ENCODE assay signal across 18 cellular contexts in the genomic region with DNA sequence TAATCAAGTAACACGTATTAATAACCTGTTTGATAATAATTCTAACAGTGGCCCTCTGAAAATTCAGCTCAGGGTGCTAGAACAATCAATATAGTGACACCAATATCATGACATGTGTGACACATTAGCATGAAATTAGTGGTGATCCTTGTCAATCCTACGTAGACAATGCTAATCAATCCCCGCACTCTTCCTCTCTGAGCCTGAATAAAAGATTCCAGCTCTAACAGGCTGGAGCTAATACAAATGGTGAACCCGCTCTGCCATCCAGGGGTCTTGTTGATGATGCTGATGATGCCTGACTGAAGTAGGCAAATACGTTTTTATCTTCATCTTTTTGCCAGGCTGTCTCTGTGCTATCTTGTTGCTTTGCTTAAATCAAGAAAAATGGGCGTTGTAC.
DNase-seq lines count a peak whose midpoint lies in the region; ATAC-seq, FAIRE-seq and TF ChIP-seq lines count a peak whose summit lies in the region.
"Had no signal": no experiment of that assay in that cellular context is flagged by ENCODE, and none has a peak within 500 bp of the region (broad histone marks: within the 10 kb centered on the region; RNA-seq: fewer than 3 reads in every experiment).

No MANE protein-coding gene starts in this region.

- peak overlapping the region; percentile 33 for H3K4me2 ChIP-seq in astrocyte (ENCODE audit: low read length)
- no peak overlapping the region for H3K4me2 ChIP-seq in fibroblast of lung (ENCODE audit: extremely low read depth, insufficient read depth, low read length)
- H3K4me2 ChIP-seq in mesendoderm (ENCODE audit: low read length) = no peak overlapping the region
- H3K4me2 ChIP-seq: KMS-11 had no signal

- POLR2A ChIA-PET in HEK293 (lab: Yijun Ruan, JAX) (no interaction called here), T-cell (lab: Charles Lee) (no interaction called here)

- H3K27ac Mint-ChIP-seq in astrocyte (ENCODE audit: unreplicated experiment) (no peak overlapping the region), T-cell (no peak overlapping the region)
- H3K27ac Mint-ChIP-seq in stimulated activated naive CD8-positive, alpha-beta T cell treated with anti-CD3 and anti-CD28 coated beads, Interleukin-15, amount 100 ng/mL, for 72 hours = no peak overlapping the region

- H3K27me3 Mint-ChIP-seq in astrocyte (ENCODE audit: low read depth, unreplicated experiment) (no peaks in the 10 kb centered on the region), T-cell (no peaks in the 10 kb centered on the region)
- H3K27me3 Mint-ChIP-seq in stimulated activated naive CD8-positive, alpha-beta T cell treated with anti-CD3 and anti-CD28 coated beads, Interleukin-15, amount 100 ng/mL, for 72 hours = no peaks in the 10 kb centered on the region

- H3K23ac ChIP-seq in mesendoderm (ENCODE audit: low read length) = no peak overlapping the region

- ATAC-seq in T-cell (replicated peaks in 1 of 4) = no peak
- no peak for ATAC-seq in stimulated activated naive CD8-positive, alpha-beta T cell treated with anti-CD3 and anti-CD28 coated beads, Interleukin-15, amount 100 ng/mL, for 72 hours

- CTCF ChIA-PET in HEK293 (lab: Yijun Ruan, JAX) (no interaction called here), T-cell (lab: Charles Lee) (no interaction called here)

- DNase-seq in astrocyte (ENCODE audit: low read depth) (no peak), fibroblast of lung (ENCODE audit: low read depth in 2 of 2) (no peak), T-cell (no peak), H7 (no peak), mesendoderm (no peak)
- no peak for DNase-seq in stimulated activated naive CD8-positive, alpha-beta T cell treated with anti-CD3 and anti-CD28 coated beads, Interleukin-15, amount 100 ng/mL, for 72 hours
- DNase-seq: BE2C, DMS79, NCI-H1694 treated with DMSO at 0.1 percent for 48 hours, NCI-H2081 treated with DMSO at 0.1 percent for 48 hours, NCI-H446, NCI-H526, OCI-M1, SHP77 had no signal

- H4K20me1 ChIP-seq in astrocyte (ENCODE audit: insufficient read depth, low read length) (no peaks in the 10 kb centered on the region), fibroblast of lung (ENCODE audit: control insufficient read depth, extremely low read depth, insufficient read depth, low read length) (no peaks in the 10 kb centered on the region)

- H3K36me3 ChIP-seq in ACC112 (ENCODE audit: insufficient read depth, low read length) (peaks cover 5% of the 10 kb centered on the region; the same call in 1 of the 2 replicates), HEK293 (ENCODE audit: control insufficient read depth in 2 of 2, insufficient read depth in 1 of 2, low read length in 2 of 2) (no peaks in the 10 kb centered on the region), astrocyte (ENCODE audit: insufficient read depth, low read length) (no peaks in the 10 kb centered on the region), fibroblast of lung (ENCODE audit: control insufficient read depth, insufficient read depth, low read length) (no peaks in the 10 kb centered on the region), H7 (replicated peaks; ENCODE audit: control insufficient read depth, insufficient read depth, low read length) (no peaks in the 10 kb centered on the region), mesendoderm (ENCODE audit: control insufficient read depth, insufficient read depth, low read length) (no peaks in the 10 kb centered on the region)
- H3K36me3 ChIP-seq: BE2C had no signal

- no peak for TF ChIP-seq CTCF in HEK293 (tag by site-specific recombination; IDR thresholded peaks at IDR 0.05)
- no peak for TF ChIP-seq CTCF in astrocyte (IDR thresholded peaks at IDR 0.05; ENCODE audit: insufficient read depth, low read depth, low read length)
- no peak for TF ChIP-seq CTCF in fibroblast of lung (conservative IDR thresholded peaks at IDR 0.05 in 1 of 2, IDR thresholded peaks at IDR 0.05 in 1 of 2; ENCODE audit: low read depth in 1 of 2, low read length in 2 of 2)

- H2AFZ ChIP-seq in ACC112 (ENCODE audit: low read length, unreplicated experiment) (no peak overlapping the region), astrocyte (ENCODE audit: low read depth, low read length) (no peak overlapping the region), fibroblast of lung (ENCODE audit: low read length) (no peak overlapping the region)

- no CpG with 5 or more reads among the region's 6 CpGs for WGBS in mesendoderm (ENCODE audit: extremely low coverage, insufficient coverage, low lambda C conversion rate)

- H3K4me3 Mint-ChIP-seq in astrocyte (ENCODE audit: unreplicated experiment) (no peak overlapping the region), T-cell (no peak overlapping the region)
- no peak overlapping the region for H3K4me3 Mint-ChIP-seq in stimulated activated naive CD8-positive, alpha-beta T cell treated with anti-CD3 and anti-CD28 coated beads, Interleukin-15, amount 100 ng/mL, for 72 hours

- no peak overlapping the region for H4K8ac ChIP-seq in mesendoderm (ENCODE audit: low read depth, low read length)

- no peak overlapping the region for H4K5ac ChIP-seq in mesendoderm (ENCODE audit: low read length)

- H3K18ac ChIP-seq in mesendoderm (ENCODE audit: low read length) = no peak overlapping the region

- no peak overlapping the region for H2AK5ac ChIP-seq in mesendoderm (ENCODE audit: low read length)

- H3K4ac ChIP-seq in mesendoderm (ENCODE audit: low read depth, low read length) = no peak overlapping the region

- H3K36me3 Mint-ChIP-seq in astrocyte (ENCODE audit: low read depth, unreplicated experiment) = no peaks in the 10 kb centered on the region
- H3K36me3 Mint-ChIP-seq in T-cell = no peaks in the 10 kb centered on the region

- H3K27ac ChIP-seq in ACC112 (ENCODE audit: low read depth, low read length) (peak overlapping the region; percentile 88), HEK293 (ENCODE audit: extremely low read depth, low read depth, low read length) (no peak overlapping the region), astrocyte (ENCODE audit: low read depth, low read length) (peak overlapping the region; percentile 74), fibroblast of lung (ENCODE audit: insufficient read depth, low read length) (peak overlapping the region; percentile 66), mesendoderm (ENCODE audit: low read depth, low read length) (no peak overlapping the region)
- H3K27ac ChIP-seq: KMS-11, SK-N-MC had no signal

- H3K4me1 Mint-ChIP-seq in astrocyte (ENCODE audit: low read depth, unreplicated experiment) = peaks cover 24% of the 10 kb centered on the region
- no peaks in the 10 kb centered on the region for H3K4me1 Mint-ChIP-seq in T-cell
- H3K4me1 Mint-ChIP-seq in stimulated activated naive CD8-positive, alpha-beta T cell treated with anti-CD3 and anti-CD28 coated beads, Interleukin-15, amount 100 ng/mL, for 72 hours = no peaks in the 10 kb centered on the region

- no peak overlapping the region for H2BK120ac ChIP-seq in mesendoderm (ENCODE audit: low read depth, low read length)

- H3K79me2 ChIP-seq in ACC112 (ENCODE audit: control insufficient read depth, insufficient read depth, low read length, unreplicated experiment) (no peaks in the 10 kb centered on the region), astrocyte (ENCODE audit: insufficient read depth, low read length) (peaks cover 12% of the 10 kb centered on the region), fibroblast of lung (ENCODE audit: control insufficient read depth, insufficient read depth, low read length) (no peaks in the 10 kb centered on the region), mesendoderm (ENCODE audit: control insufficient read depth, insufficient read depth, low read length) (peaks cover 3% of the 10 kb centered on the region)

- no peaks in the 10 kb centered on the region for H3K27me3 ChIP-seq in ACC112 (ENCODE audit: insufficient read depth, low read length)
- H3K27me3 ChIP-seq in astrocyte (ENCODE audit: insufficient read depth, low read length) = no peaks in the 10 kb centered on the region
- H3K27me3 ChIP-seq in fibroblast of lung (ENCODE audit: control insufficient read depth, insufficient read depth, low read length) = no peaks in the 10 kb centered on the region
- no peaks in the 10 kb centered on the region for H3K27me3 ChIP-seq in H7 (ENCODE audit: control insufficient read depth, insufficient read depth, low read length)
- H3K27me3 ChIP-seq in mesendoderm (ENCODE audit: insufficient read depth, low read length, poor library complexity) = no peaks in the 10 kb centered on the region
- H3K27me3 ChIP-seq: BE2C had no signal

- H3K56ac ChIP-seq in mesendoderm (ENCODE audit: low read length) = no peak overlapping the region

- H3K9me3 Mint-ChIP-seq in astrocyte (ENCODE audit: unreplicated experiment) = no peaks in the 10 kb centered on the region
- peaks cover 0 to 11% (median 0%) of the 10 kb centered on the region in 3 donors for H3K9me3 Mint-ChIP-seq in T-cell
- H3K9me3 Mint-ChIP-seq in stimulated activated naive CD8-positive, alpha-beta T cell treated with anti-CD3 and anti-CD28 coated beads, Interleukin-15, amount 100 ng/mL, for 72 hours = peaks cover 0 to under 1% of the 10 kb centered on the region in 2 donors

- FAIRE-seq in astrocyte (lab: Jason Lieb, UNC) = no peak

- H3K9ac ChIP-seq in astrocyte (ENCODE audit: low read length) (peak overlapping the region; percentile 23), fibroblast of lung (ENCODE audit: insufficient read depth, low read length) (no peak overlapping the region), mesendoderm (ENCODE audit: low read length) (no peak overlapping the region)
- H3K9ac ChIP-seq: KMS-11 had no signal

- H2BK5ac ChIP-seq in mesendoderm (ENCODE audit: low read length) = no peak overlapping the region

- no peak overlapping the region for H2BK15ac ChIP-seq in mesendoderm (replicated peaks; ENCODE audit: low read depth)

- H3K4me3 ChIP-seq in ACC112 (ENCODE audit: low read depth, low read length) (peak overlapping the region; percentile 36; the same call in 1 of the 2 replicates), HEK293 (ENCODE audit: low read depth, low read length) (no peak overlapping the region), astrocyte (ENCODE audit: insufficient read depth, low read depth, low read length) (no peak overlapping the region), fibroblast of lung (replicated peaks in 1 of 4; ENCODE audit: control extremely low read depth in 1 of 4, insufficient read depth in 1 of 4, low read depth in 3 of 4, low read length in 4 of 4) (no peak overlapping the region), H7 (ENCODE audit: insufficient read depth, low read depth, low read length) (no peak overlapping the region), mesendoderm (ENCODE audit: low read length) (no peak overlapping the region)
- H3K4me3 ChIP-seq: SK-N-MC had no signal

- H3K9me3 ChIP-seq in HEK293 (ENCODE audit: control insufficient read depth, insufficient read depth, low read depth, low read length) (no peaks in the 10 kb centered on the region), astrocyte (ENCODE audit: insufficient read depth, low read depth, low read length) (no peaks in the 10 kb centered on the region), fibroblast of lung (ENCODE audit: control insufficient read depth, insufficient read depth, low read depth, low read length) (no peaks in the 10 kb centered on the region)
- H3K9me3 ChIP-seq: BE2C had no signal

- H3K4me1 ChIP-seq in ACC112 (ENCODE audit: control insufficient read depth, insufficient read depth, low read length, unreplicated experiment) (peaks cover 26% of the 10 kb centered on the region), HEK293 (ENCODE audit: control insufficient read depth, insufficient read depth, low read length) (peaks cover 3% of the 10 kb centered on the region; the same call in 1 of the 2 replicates), astrocyte (ENCODE audit: insufficient read depth, low read length) (peaks cover 24% of the 10 kb centered on the region), fibroblast of lung (ENCODE audit: control insufficient read depth, extremely low read depth, insufficient read depth, low read length) (peaks cover 25% of the 10 kb centered on the region), mesendoderm (ENCODE audit: control insufficient read depth, low read depth, low read length) (no peaks in the 10 kb centered on the region)

- H3K79me1 ChIP-seq in mesendoderm (ENCODE audit: low read length) = peaks cover 2% of the 10 kb centered on the region

Comparison
In these comparisons a context has a peak if more than half of its experiments do, and no peak if none do; other contexts are left out.
1. H3K27ac ChIP-seq: peak in ACC112 (single experiment), astrocyte (single experiment) and fibroblast of lung (single experiment); none in HEK293 (single experiment) and mesendoderm (single experiment).